Comparison of ENCODE assay signal across 7 cellular contexts in the genomic region with DNA sequence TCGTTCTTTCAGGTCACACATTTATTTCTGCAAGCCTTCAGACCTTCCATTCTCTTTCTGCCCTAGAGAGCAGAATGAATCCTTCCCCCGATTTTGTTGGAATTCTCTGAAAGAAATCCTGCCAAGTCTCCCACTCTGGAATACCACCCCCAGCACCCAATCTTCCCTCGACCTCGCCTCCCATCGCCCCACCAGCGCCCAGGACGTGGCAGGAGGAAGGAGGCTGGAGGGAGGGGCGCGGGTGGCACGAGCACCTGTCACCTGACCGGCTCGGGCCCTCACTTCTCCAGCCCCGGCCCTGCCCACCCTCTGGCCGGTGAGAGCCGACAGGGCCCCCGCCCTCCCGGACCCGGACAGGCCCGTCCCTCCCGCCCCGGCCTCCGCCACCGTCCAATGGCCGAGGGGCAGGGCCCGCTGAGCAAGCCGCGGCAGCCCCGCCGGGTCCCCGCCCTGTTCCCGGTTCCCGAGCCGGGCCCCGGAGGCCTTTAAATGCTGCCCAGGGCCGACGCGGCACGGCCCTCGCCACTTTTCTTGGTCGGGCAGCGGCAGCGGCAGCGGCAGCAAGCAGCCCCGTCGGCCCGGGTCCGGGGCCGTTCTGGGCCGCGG. TPM values are rescaled to one million over a fixed set of nuclear protein-coding genes. Genes with fewer than 3 reads are reported as not detected.
DNase-seq lines count a peak whose midpoint lies in the region; ATAC-seq and TF ChIP-seq lines count a peak whose summit lies in the region.

Gene LGALSL, plus strand, starts transcription at position 453 of the 606 bp plus-strand sequence. CDS start 384 bp downstream, outside the sequence.

- no peaks in the 10 kb centered on the region for H3K27me3 ChIP-seq in lower lobe of right lung (ENCODE audit: low read depth)

- H3K4me1 Mint-ChIP-seq in T-helper 17 cell = peaks cover 2% of the 10 kb centered on the region

- intact Hi-C loops in lower lobe of right lung (cut with DNase I) = no loop called here

- TF ChIP-seq CTCF in lower lobe of right lung (IDR thresholded peaks at IDR 0.05) = no peak

- peak within 1 kb of the TSS; percentile 74 for H3K4me3 ChIP-seq in lower lobe of right lung

- peak; percentile 52 for DNase-seq in ELR (ENCODE audit: low read depth)
- DNase-seq in T-helper 17 cell = peak in 1 of 3 donors; percentile 16
- peak; percentile 89 for DNase-seq in ecto neural progenitor cell (ENCODE audit: low spot score)
- peak; percentile 90 for DNase-seq in lower lobe of right lung
- peak in 40 of 49 donors; percentile 25 to 90 (median 60) for DNase-seq in substantia nigra (lab: John Stamatoyannopoulos, UW)

- H3K4me3 Mint-ChIP-seq in T-helper 17 cell = peak within 1 kb of the TSS; percentile 91

- H3K4me1 ChIP-seq in lower lobe of right lung = peaks cover 23% of the 10 kb centered on the region

- H3K27ac Mint-ChIP-seq in T-helper 17 cell = no peak within 1 kb of the TSS

- H3K36me3 ChIP-seq in lower lobe of right lung = peaks cover 21% of the 10 kb centered on the region

- no peaks in the 10 kb centered on the region for H3K36me3 Mint-ChIP-seq in T-helper 17 cell (ENCODE audit: low read depth)

- peaks cover 7% of the 10 kb centered on the region for H3K27me3 Mint-ChIP-seq in T-helper 17 cell

- peak within 1 kb of the TSS; percentile 95 for H3K27ac ChIP-seq in lower lobe of right lung
- H3K27ac ChIP-seq in substantia nigra (ENCODE audit: low read depth, low read length, poor library complexity, severe bottlenecking) = peak within 1 kb of the TSS; percentile 76

- H3K9me3 ChIP-seq in T-helper 17 cell (ENCODE audit: control insufficient read depth, low read length, poor library complexity, severe bottlenecking) (no peaks in the 10 kb centered on the region), lower lobe of right lung (no peaks in the 10 kb centered on the region)

- ATAC-seq in GM19467 (IDR thresholded peaks at IDR 0.05; ENCODE audit: unreplicated experiment) (peak; percentile 52), HG03571 (IDR thresholded peaks at IDR 0.05; ENCODE audit: unreplicated experiment) (peak; percentile 46), T-helper 17 cell (no peak), lower lobe of right lung (peak; percentile 93 to 94)

RNA-seq across cellular contexts. Expression of gene LGALSL, which starts in this region (rescaled TPM):
- total RNA-seq in T-helper 17 cell (10 to 100 TPM in 1 of 2 donors, 1 to 10 TPM in 1; 2.5 to 31.0 TPM), lower lobe of right lung (30.8 TPM)
